In genomic region chr2:20634430-20635095, GRCh38 we compare ENCODE assay signal across 10 cellular contexts. TPM values are rescaled to one million over a fixed set of nuclear protein-coding genes. Genes with fewer than 3 reads are reported as not detected.
DNase-seq lines count a peak whose midpoint lies in the region; ATAC-seq, FAIRE-seq and TF ChIP-seq lines count a peak whose summit lies in the region.
"Had no signal": no experiment of that assay in that cellular context is flagged by ENCODE, and none has a peak within 500 bp of the region (broad histone marks: within the 10 kb centered on the region; RNA-seq: fewer than 3 reads in every experiment).

No MANE protein-coding gene starts in this region.

- H3K4me1 ChIP-seq in endothelial cell of umbilical vein (ENCODE audit: control insufficient read depth, extremely low read depth, insufficient read depth, low read length) (peaks cover 20% of the 10 kb centered on the region), mucosa of descending colon (ENCODE audit: low read depth) (peaks cover 19% of the 10 kb centered on the region)

- no peak for FAIRE-seq in endothelial cell of umbilical vein (lab: Jason Lieb, UNC)

- H3K4me2 ChIP-seq in endothelial cell of umbilical vein (ENCODE audit: insufficient read depth, low read length), result no peak overlapping the region

- TF ChIP-seq CTCF in endothelial cell of umbilical vein (IDR thresholded peaks at IDR 0.05; ENCODE audit: extremely low read depth in 1 of 2, insufficient read depth in 1 of 2, low read depth in 1 of 2, low read length in 2 of 2) (no peak), mucosa of descending colon (IDR thresholded peaks at IDR 0.05) (no peak)

- POLR2A ChIA-PET in endothelial cell of umbilical vein (lab: Charles Lee), result interaction anchor here (0.8 to 2.9 kb wide), 7 partner anchors 17 to 193 kb away, joined by 3 to 50 read pairs (median 4); partner anchors contain the start of gene RHOB

- CTCF ChIA-PET in endothelial cell of umbilical vein (lab: Charles Lee), result interaction anchor here (0.6 to 5.5 kb wide), 22 partner anchors 8 to 308 kb away, joined by 3 to 86 read pairs (median 9); partner anchors contain the start of genes HS1BP3 and RHOB

- H3K27me3 ChIP-seq in endothelial cell of umbilical vein (ENCODE audit: control insufficient read depth in 2 of 2, insufficient read depth in 2 of 2, low read length in 2 of 2), result no peaks in the 10 kb centered on the region
- H3K27me3 ChIP-seq: cardiac muscle cell had no signal

- H4K20me1 ChIP-seq in endothelial cell of umbilical vein (replicated peaks; ENCODE audit: control insufficient read depth, extremely low read depth, insufficient read depth, low read length), result no peaks in the 10 kb centered on the region

- H3K4me3 ChIP-seq in endothelial cell of umbilical vein (replicated peaks in 1 of 3; ENCODE audit: insufficient read depth in 1 of 3, low read depth in 1 of 3, low read length in 3 of 3) (no peak overlapping the region), mucosa of descending colon (no peak overlapping the region)
- H3K4me3 ChIP-seq: cardiac muscle cell had no signal

- H3K27ac ChIP-seq in endothelial cell of umbilical vein (ENCODE audit: insufficient read depth, low read depth, low read length), result peak overlapping the region; percentile 72
- H3K27ac ChIP-seq: cardiac muscle cell had no signal

- no peak for TF ChIP-seq POLR2A in endothelial cell of umbilical vein (IDR thresholded peaks at IDR 0.05; ENCODE audit: low read depth, low read length)

- peak overlapping the region; percentile 82 for H3K9ac ChIP-seq in endothelial cell of umbilical vein (replicated peaks; ENCODE audit: extremely low read depth, insufficient read depth, low read length)

- H3K9me3 ChIP-seq in endothelial cell of umbilical vein (replicated peaks; ENCODE audit: control insufficient read depth, insufficient read depth, low read length) (no peaks in the 10 kb centered on the region), mucosa of descending colon (no peaks in the 10 kb centered on the region)

- no peaks in the 10 kb centered on the region for H3K9me1 ChIP-seq in endothelial cell of umbilical vein (replicated peaks; ENCODE audit: control insufficient read depth, extremely low read depth, insufficient read depth, low read length)

- DNase-seq in A172 (ENCODE audit: low spot score), result peak; percentile 48
- peak; percentile 55 for DNase-seq in NCI-H1694 (lab: John Stamatoyannopoulos, UW)
- DNase-seq in endothelial cell of umbilical vein (ENCODE audit: low read depth, low spot score), result no peak
- DNase-seq in mucosa of descending colon, result peak; percentile 39 to 55 (median 51)
- no peak for DNase-seq in NCI-H1092 treated with DMSO at 0.1 percent for 48 hours (lab: John Stamatoyannopoulos, UW)
- DNase-seq in AML-193 (lab: John Stamatoyannopoulos, UW), result no peak
- DNase-seq: activated B cell treated with CpG ODN at 0.5 μM for 24 hours had no signal

- ATAC-seq in mucosa of descending colon (no peak), GM19395 (IDR thresholded peaks at IDR 0.05; ENCODE audit: unreplicated experiment) (no peak), HG02970 (IDR thresholded peaks at IDR 0.05; ENCODE audit: low FRiP score, unreplicated experiment) (no peak)

- intact Hi-C loops in endothelial cell of umbilical vein (cut with micrococcal nuclease), result loop anchor here (1.0 kb wide), 11 partner anchors 16 to 255 kb away; no protein-coding TSS in a partner anchor
- intact Hi-C loops in mucosa of descending colon (cut with DNase I, micrococcal nuclease), result loop anchor here (5.0 to 10.0 kb wide), 3 partner anchors 187 to 242 kb away; partner anchors contain the start of gene RHOB (in 2 of the 2)

- BruUV-seq in endothelial cell of umbilical vein (replicated peaks; lab: Mats Ljungman, UMichigan), result no TSS peak

- no peaks in the 10 kb centered on the region for H3K79me2 ChIP-seq in endothelial cell of umbilical vein (ENCODE audit: control insufficient read depth, insufficient read depth, low read length)

- H2AFZ ChIP-seq in endothelial cell of umbilical vein (ENCODE audit: low read depth, low read length), result no peak overlapping the region

- dilution Hi-C loops in endothelial cell of umbilical vein (cut with MboI; ENCODE audit: extremely low pct_ligation_motif_present, low sequenced_read_pairs), result loop anchor here (10.0 kb wide), 1 partner anchor 190 kb away; the partner anchor contains the start of gene RHOB

- H3K36me3 ChIP-seq in endothelial cell of umbilical vein (ENCODE audit: control insufficient read depth in 2 of 2, extremely low read depth in 1 of 2, insufficient read depth in 2 of 2, low read length in 2 of 2), result peaks cover 0 to 9% of the 10 kb centered on the region in 2 experiments
- no peaks in the 10 kb centered on the region for H3K36me3 ChIP-seq in mucosa of descending colon (ENCODE audit: low read depth)
- H3K36me3 ChIP-seq: cardiac muscle cell had no signal

TF ChIP-seq in endothelial cell of umbilical vein, 7 proteins besides CTCF, POLR2A, EP300 and RAD21:
- TF ChIP-seq MAX (IDR thresholded peaks at IDR 0.05; ENCODE audit: insufficient read depth, insufficient read length), result no peak
- TF ChIP-seq MYC (IDR thresholded peaks at IDR 0.05; ENCODE audit: low read depth, low read length), result no peak
- no peak for TF ChIP-seq FOS (IDR thresholded peaks at IDR 0.05; ENCODE audit: borderline replicate concordance, insufficient read depth, low read length)
- no peak for TF ChIP-seq GATA2 (IDR thresholded peaks at IDR 0.05; ENCODE audit: insufficient read depth, insufficient read length, low read depth, low read length)
- TF ChIP-seq EZH2 (IDR thresholded peaks at IDR 0.05; ENCODE audit: borderline replicate concordance, low read depth, low read length, severe bottlenecking), result no peak
- TF ChIP-seq POLR2AphosphoS5 (IDR thresholded peaks at IDR 0.05; ENCODE audit: insufficient read depth, low read depth, low read length), result no peak
- no peak for TF ChIP-seq JUN (IDR thresholded peaks at IDR 0.05; ENCODE audit: borderline replicate concordance, insufficient read depth, insufficient read length, low read depth)

RNA-seq across cellular contexts. Expression of gene HS1BP3, which starts 16.3 kb away (rescaled TPM):
- 32.3 and 43.9 TPM in 2 replicates for total RNA-seq in A172 (2014; rRNA removed; shearing (Covaris generic))
- total RNA-seq in endothelial cell of umbilical vein, result 27.8 and 33.1 TPM in 2 replicates
- 27.4 and 36.3 TPM in 2 replicates for polyA plus RNA-seq in endothelial cell of umbilical vein
- polyA plus RNA-seq in endothelial cell of umbilical vein (2011; cell fraction: cytosol; rRNA removed), result 17.0 and 22.6 TPM in 2 replicates
- polyA plus RNA-seq in endothelial cell of umbilical vein (2011; cell fraction: nucleus; rRNA removed), result 42.4 and 48.5 TPM in 2 replicates
- 19.9 and 37.4 TPM in 2 replicates for polyA plus RNA-seq in endothelial cell of umbilical vein (2012)
- polyA minus RNA-seq in endothelial cell of umbilical vein, result 22.4 and 24.7 TPM in 2 replicates
- 7.2 TPM for polyA minus RNA-seq in endothelial cell of umbilical vein (2011; cell fraction: cytosol; rRNA and poly(A)+ RNA removed)
- 26.3 and 35.3 TPM in 2 replicates for polyA minus RNA-seq in endothelial cell of umbilical vein (2011; cell fraction: nucleus; rRNA and poly(A)+ RNA removed)
- total RNA-seq in mucosa of descending colon, result 10 to 100 TPM; 28.8 to 47.0 (median 29.7) TPM

RNA-seq across cellular contexts. Expression of gene GDF7, which starts 32.4 kb away (rescaled TPM):
- 0.10 and 0.24 TPM in 2 replicates for total RNA-seq in A172 (2014; rRNA removed; shearing (Covaris generic))
- 1.1 and 3.7 TPM in 2 replicates for total RNA-seq in endothelial cell of umbilical vein
- polyA plus RNA-seq in endothelial cell of umbilical vein, result 3.9 and 4.1 TPM in 2 replicates
- polyA plus RNA-seq in endothelial cell of umbilical vein (2011; cell fraction: cytosol; rRNA removed), result 3.7 and 4.2 TPM in 2 replicates
- polyA plus RNA-seq in endothelial cell of umbilical vein (2011; cell fraction: nucleus; rRNA removed), result 12.2 and 14.2 TPM in 2 replicates
- 4.1 and 14.2 TPM in 2 replicates for polyA plus RNA-seq in endothelial cell of umbilical vein (2012)
- 10.6 and 16.9 TPM in 2 replicates for polyA minus RNA-seq in endothelial cell of umbilical vein
- not detected for polyA minus RNA-seq in endothelial cell of umbilical vein (2011; cell fraction: cytosol; rRNA and poly(A)+ RNA removed)
- 6.1 and 6.8 TPM in 2 replicates for polyA minus RNA-seq in endothelial cell of umbilical vein (2011; cell fraction: nucleus; rRNA and poly(A)+ RNA removed)
- under 1 TPM; 0.14 to 0.73 (median 0.14) TPM for total RNA-seq in mucosa of descending colon

Comparison
In these comparisons a context has a peak if more than half of its experiments do, and no peak if none do; other contexts are left out.
1. DNase-seq: peak in A172 (single experiment), NCI-H1694 (single experiment) and mucosa of descending colon (3 of 3); none in endothelial cell of umbilical vein (single experiment), NCI-H1092 treated with DMSO at 0.1 percent for 48 hours (single experiment) and AML-193 (0 of 2).